8 cellular contexts compared by ENCODE assay signal in genomic region chr11:63974259-63975143, GRCh38. TPM values are rescaled to one million over a fixed set of nuclear protein-coding genes. Genes with fewer than 3 reads are reported as not detected.
A peak's percentile ranks its signal among the peaks of the same experiment; 100 is the strongest.
DNase-seq lines count a peak whose midpoint lies in the region; TF ChIP-seq lines count a peak whose summit lies in the region.

Gene COX8A, plus strand, starts transcription at chr11:63974620. Its CDS starts 61 bp downstream, at chr11:63974681.

- H3K27ac Mint-ChIP-seq in activated T-helper 1 cell treated with anti-CD3 and anti-CD28 coated beads, Interleukin-12 subunit alpha, Interleukin-12 subunit beta, Interleukin-2, Interleukin-4 antibody, amounts not matched to agents 30 ng/mL and 10 ng/mL and 1 ng/mL, durations not matched to agents 14 hours and 24 hours and 36 hours = peak within 1 kb of the TSS; percentile 97

- H3K36me3 ChIP-seq in DOHH2 (ENCODE audit: control insufficient read depth, low read length) = peaks cover 28% of the 10 kb centered on the region
- H3K36me3 ChIP-seq in GM23248 (ENCODE audit: low read depth) = no peaks in the 10 kb centered on the region
- peaks cover 0 to 12% (median 0%) of the 10 kb centered on the region in 3 donors for H3K36me3 ChIP-seq in esophagus squamous epithelium

- H3K9me3 Mint-ChIP-seq in activated T-helper 1 cell treated with anti-CD3 and anti-CD28 coated beads, Interleukin-12 subunit alpha, Interleukin-12 subunit beta, Interleukin-2, Interleukin-4 antibody, amounts not matched to agents 30 ng/mL and 10 ng/mL and 1 ng/mL, durations not matched to agents 14 hours and 24 hours and 36 hours = no peaks in the 10 kb centered on the region

- H3K79me2 ChIP-seq in DOHH2 (ENCODE audit: control insufficient read depth, low read length) (peaks cover 49% of the 10 kb centered on the region), GM23248 (ENCODE audit: insufficient read depth) (peaks cover 51% of the 10 kb centered on the region)

- H3K36me3 Mint-ChIP-seq in activated T-helper 1 cell treated with anti-CD3 and anti-CD28 coated beads, Interleukin-12 subunit alpha, Interleukin-12 subunit beta, Interleukin-2, Interleukin-4 antibody, amounts not matched to agents 30 ng/mL and 10 ng/mL and 1 ng/mL, durations not matched to agents 14 hours and 24 hours and 36 hours (ENCODE audit: low read depth) = peaks cover 19% of the 10 kb centered on the region

- H3K4me2 ChIP-seq in DOHH2 (ENCODE audit: low read length) = peak within 1 kb of the TSS; percentile 92
- H3K4me2 ChIP-seq in GM23248 (ENCODE audit: unreplicated experiment) = peak within 1 kb of the TSS; percentile 85

- H3K4me1 ChIP-seq in DOHH2 (ENCODE audit: control insufficient read depth, low read length) (peaks cover 19% of the 10 kb centered on the region), GM23248 (ENCODE audit: insufficient read depth) (peaks cover 14% of the 10 kb centered on the region), esophagus squamous epithelium (peaks cover 15 to 50% (median 25%) of the 10 kb centered on the region in 3 donors)

- TF ChIP-seq CTCF in DOHH2 (IDR thresholded peaks at IDR 0.05; ENCODE audit: low read depth, low read length, poor library complexity, severe bottlenecking) = no peak
- no peak for TF ChIP-seq CTCF in esophagus squamous epithelium (IDR thresholded peaks at IDR 0.05)

- peak within 1 kb of the TSS; percentile 100 for H3K4me3 Mint-ChIP-seq in activated T-helper 1 cell treated with anti-CD3 and anti-CD28 coated beads, Interleukin-12 subunit alpha, Interleukin-12 subunit beta, Interleukin-2, Interleukin-4 antibody, amounts not matched to agents 30 ng/mL and 10 ng/mL and 1 ng/mL, durations not matched to agents 14 hours and 24 hours and 36 hours

- no peaks in the 10 kb centered on the region for H3F3A ChIP-seq in DOHH2 (ENCODE audit: control insufficient read depth, insufficient read depth)
- no peaks in the 10 kb centered on the region for H3F3A ChIP-seq in GM23248 (ENCODE audit: insufficient read depth)

- H3K4me1 Mint-ChIP-seq in activated T-helper 1 cell treated with anti-CD3 and anti-CD28 coated beads, Interleukin-12 subunit alpha, Interleukin-12 subunit beta, Interleukin-2, Interleukin-4 antibody, amounts not matched to agents 30 ng/mL and 10 ng/mL and 1 ng/mL, durations not matched to agents 14 hours and 24 hours and 36 hours (ENCODE audit: low read depth) = peaks cover 17% of the 10 kb centered on the region

- peak within 1 kb of the TSS; percentile 95 for H3K9ac ChIP-seq in GM23248

- peak; percentile 100 for DNase-seq in GM23248
- peak; percentile 99 to 100 for DNase-seq in Kasumi-1 (lab: John Stamatoyannopoulos, UW)
- DNase-seq in RPMI7951 (ENCODE audit: low read depth) = peak; percentile 100
- DNase-seq in activated T-helper 1 cell treated with anti-CD3 and anti-CD28 coated beads, Interleukin-12 subunit alpha, Interleukin-12 subunit beta, Interleukin-2, Interleukin-4 antibody, amounts not matched to agents 30 ng/mL and 10 ng/mL and 1 ng/mL, durations not matched to agents 14 hours and 24 hours and 36 hours (ENCODE audit: low spot score) = peak; percentile 96
- peak; percentile 94 for DNase-seq in esophagus squamous epithelium (lab: John Stamatoyannopoulos, UW)
- peak; percentile 100 for DNase-seq in myocyte (ENCODE audit: low read depth)
- peak; percentile 81 to 97 for DNase-seq in stimulated activated CD8-positive, alpha-beta memory T cell treated with anti-CD3 and anti-CD28 coated beads, Interleukin-7, amount 100 ng/mL, for 48 hours (ENCODE audit: extremely low read depth in 1 of 2, low read depth in 1 of 2)

- peaks cover 8% of the 10 kb centered on the region for H3K27me3 Mint-ChIP-seq in activated T-helper 1 cell treated with anti-CD3 and anti-CD28 coated beads, Interleukin-12 subunit alpha, Interleukin-12 subunit beta, Interleukin-2, Interleukin-4 antibody, amounts not matched to agents 30 ng/mL and 10 ng/mL and 1 ng/mL, durations not matched to agents 14 hours and 24 hours and 36 hours (ENCODE audit: insufficient read depth)

- intact Hi-C loops in activated T-helper 1 cell treated with anti-CD3 and anti-CD28 coated beads, Interleukin-12 subunit alpha, Interleukin-12 subunit beta, Interleukin-2, Interleukin-4 antibody, amounts not matched to agents 30 ng/mL and 10 ng/mL and 1 ng/mL, durations not matched to agents 14 hours and 24 hours and 36 hours (cut with micrococcal nuclease) = loop anchor here (1.0 to 10.0 kb wide), 10 partner anchors 12 to 310 kb away; partner anchors contain the start of genes BAD, DNAJC4, FKBP2 and GPR137
- intact Hi-C loops in esophagus squamous epithelium (cut with DNase I) = no loop called here

- H3K9me3 ChIP-seq in DOHH2 (ENCODE audit: control insufficient read depth, insufficient read depth, low read length) (no peaks in the 10 kb centered on the region), GM23248 (ENCODE audit: low read depth) (no peaks in the 10 kb centered on the region), esophagus squamous epithelium (no peaks in the 10 kb centered on the region)

- TF ChIP-seq POLR2A in esophagus squamous epithelium (IDR thresholded peaks at IDR 0.05) = peak in 3 of 4 donors; percentile 22 to 73 (median 39)

- H3K27ac ChIP-seq in DOHH2 (ENCODE audit: low read depth, low read length) (peak within 1 kb of the TSS; percentile 78), GM23248 (peak within 1 kb of the TSS; percentile 90), esophagus squamous epithelium (peak within 1 kb of the TSS; percentile 96 to 99 (median 99))

- H4K20me1 ChIP-seq in DOHH2 (ENCODE audit: control insufficient read depth, insufficient read depth, low read depth, low read length) (no peaks in the 10 kb centered on the region; the same call in 1 of the 2 replicates), GM23248 (ENCODE audit: insufficient read depth) (no peaks in the 10 kb centered on the region)

- H3K9me2 ChIP-seq in DOHH2 (replicated peaks; ENCODE audit: control insufficient read depth, low read length) = no peaks in the 10 kb centered on the region
- H3K9me2 ChIP-seq in GM23248 (ENCODE audit: insufficient read depth) = no peaks in the 10 kb centered on the region

- 0 to 3% methylated on average over 64 to 67 of the region's 67 CpGs for WGBS in GM23248 (ENCODE audit: low coverage in 1 of 2, low lambda C conversion rate in 2 of 2, missing lambda C conversion rate in 2 of 2), 2 experiments
- WGBS in esophagus squamous epithelium, 2 donors = 0 to 1% methylated on average over 32 to 40 of the region's 67 CpGs

- peaks cover 3% of the 10 kb centered on the region; the same call in 1 of the 2 replicates for H3K27me3 ChIP-seq in DOHH2 (ENCODE audit: control insufficient read depth, low read length)
- H3K27me3 ChIP-seq in GM23248 (replicated peaks; ENCODE audit: insufficient read depth) = no peaks in the 10 kb centered on the region
- H3K27me3 ChIP-seq in esophagus squamous epithelium = peaks cover 0 to 17% (median 0%) of the 10 kb centered on the region in 4 donors

- H3K4me3 ChIP-seq in DOHH2 (ENCODE audit: low read length) = peak within 1 kb of the TSS; percentile 100
- peak within 1 kb of the TSS; percentile 99 for H3K4me3 ChIP-seq in GM23248
- peak within 1 kb of the TSS; percentile 86 to 95 (median 94) for H3K4me3 ChIP-seq in esophagus squamous epithelium

- peak within 1 kb of the TSS; percentile 94 for H2AFZ ChIP-seq in GM23248

- in situ Hi-C loops in GM23248 (cut with MboI) = no loop called here

RNA-seq across cellular contexts. Expression of gene COX8A, which starts in this region (rescaled TPM):
- total RNA-seq in GM23248 (2014; rRNA removed; shearing (Covaris generic)) = 358 and 388 TPM in 2 replicates
- 397 and 417 TPM in 2 replicates for polyA plus RNA-seq in GM23248 (2016; fragmentation: Nextera tagmentation; extraction: Ambion mirVana)
- total RNA-seq in RPMI7951 (2014; rRNA removed; shearing (Covaris generic)) = 1,061 and 1,166 TPM in 2 replicates
- 289 and 291 TPM in 2 replicates for total RNA-seq in activated T-helper 1 cell treated with anti-CD3 and anti-CD28 coated beads, Interleukin-12 subunit alpha, Interleukin-12 subunit beta, Interleukin-2, Interleukin-4 antibody, amounts not matched to agents 30 ng/mL and 10 ng/mL and 1 ng/mL, durations not matched to agents 14 hours and 24 hours and 36 hours
- total RNA-seq in esophagus squamous epithelium (100 to 1,000 TPM; 417 to 745 (median 637) TPM), myocyte (396 and 474 TPM in 2 replicates)
- polyA plus RNA-seq in myocyte (2012) = 445 TPM

Comparison
In these comparisons a context has a peak if more than half of its experiments do, and no peak if none do; other contexts are left out.
1. Peak in every context shown above with its lines: DNase-seq, H3K4me3 ChIP-seq and H3K27ac ChIP-seq.